ENCODE assay signal across 13 cellular contexts in genomic region chr4:14379148-14379547, GRCh38.
"Had no signal": no experiment of that assay in that cellular context is flagged by ENCODE, and none has a peak within 500 bp of the region (broad histone marks: within the 10 kb centered on the region; RNA-seq: fewer than 3 reads in every experiment).

No MANE protein-coding gene starts in this region.

- H3K4me1 Mint-ChIP-seq: activated CD4-positive, alpha-beta memory T cell treated with anti-CD3 and anti-CD28 coated beads, Interleukin-2, amount 10 ng/mL, durations not matched to agents 7 days and 5 days; mesothelial cell of epicardium; neural crest cell had no signal

- H3K36me3 Mint-ChIP-seq: activated naive CD8-positive, alpha-beta T cell treated with anti-CD3 and anti-CD28 coated beads for 36 hours; mesothelial cell of epicardium had no signal

- H3K9me3 ChIP-seq: pancreas, thyroid gland, uterus had no signal

- H3K4me3 ChIP-seq: pancreas, thyroid gland, uterus had no signal

- H3K27me3 Mint-ChIP-seq: activated CD4-positive, alpha-beta memory T cell treated with anti-CD3 and anti-CD28 coated beads, Interleukin-2, amount 10 ng/mL, durations not matched to agents 7 days and 5 days; activated naive CD8-positive, alpha-beta T cell treated with anti-CD3 and anti-CD28 coated beads for 36 hours had no signal

- DNase-seq: activated CD4-positive, alpha-beta memory T cell treated with anti-CD3 and anti-CD28 coated beads, Interleukin-2, amount 10 ng/mL, durations not matched to agents 7 days and 5 days; activated CD4-positive, alpha-beta T cell treated with anti-CD3 and anti-CD28 coated beads for 1 hour; activated gamma-delta T cell treated with Interleukin-2 at 50 U/mL for 16 hours; activated naive CD8-positive, alpha-beta T cell treated with anti-CD3 and anti-CD28 coated beads for 36 hours; activated T-cell treated with anti-CD3 and anti-CD28 coated beads, Interleukin-2, amount 50 U/mL, for 72 hours; anterior cingulate cortex; pancreas; T-helper 9 cell; thyroid gland; uterus had no signal

- ATAC-seq: activated T-cell treated with anti-CD3 and anti-CD28 coated beads, Interleukin-2, amount 50 U/mL, for 72 hours; pancreas had no signal

- H3K27me3 ChIP-seq: pancreas, thyroid gland, uterus had no signal

- H3K27ac ChIP-seq: pancreas, thyroid gland, uterus had no signal

- H3K9me3 Mint-ChIP-seq: activated naive CD8-positive, alpha-beta T cell treated with anti-CD3 and anti-CD28 coated beads for 36 hours; activated T-cell treated with anti-CD3 and anti-CD28 coated beads, Interleukin-2, amount 50 U/mL, for 72 hours had no signal

- H3K4me3 Mint-ChIP-seq: activated CD4-positive, alpha-beta memory T cell treated with anti-CD3 and anti-CD28 coated beads, Interleukin-2, amount 10 ng/mL, durations not matched to agents 7 days and 5 days; activated naive CD8-positive, alpha-beta T cell treated with anti-CD3 and anti-CD28 coated beads for 36 hours; activated T-cell treated with anti-CD3 and anti-CD28 coated beads, Interleukin-2, amount 50 U/mL, for 72 hours; mesothelial cell of epicardium; neural crest cell had no signal

- H3K27ac Mint-ChIP-seq: activated CD4-positive, alpha-beta memory T cell treated with anti-CD3 and anti-CD28 coated beads, Interleukin-2, amount 10 ng/mL, durations not matched to agents 7 days and 5 days; activated naive CD8-positive, alpha-beta T cell treated with anti-CD3 and anti-CD28 coated beads for 36 hours; activated T-cell treated with anti-CD3 and anti-CD28 coated beads, Interleukin-2, amount 50 U/mL, for 72 hours; mesothelial cell of epicardium had no signal

- H3K36me3 ChIP-seq: pancreas, thyroid gland, uterus had no signal

- FAIRE-seq: bronchial epithelial cell, pancreas had no signal

- H3K4me1 ChIP-seq: pancreas, thyroid gland, uterus had no signal
